In genomic region chr10:6409982-6410694, GRCh38 we compare ENCODE assay signal across 10 cellular contexts.
DNase-seq lines count a peak whose midpoint lies in the region; ATAC-seq, FAIRE-seq and TF ChIP-seq lines count a peak whose summit lies in the region.
"Had no signal": no experiment of that assay in that cellular context is flagged by ENCODE, and none has a peak within 500 bp of the region (broad histone marks: within the 10 kb centered on the region; RNA-seq: fewer than 3 reads in every experiment).

No MANE protein-coding gene starts in this region.

- H3K36me3 Mint-ChIP-seq in astrocyte (ENCODE audit: low read depth, unreplicated experiment) = no peaks in the 10 kb centered on the region

- H2AFZ ChIP-seq in astrocyte (ENCODE audit: low read depth, low read length) = no peak overlapping the region

- peaks cover 2% of the 10 kb centered on the region for H3K9me3 Mint-ChIP-seq in astrocyte (ENCODE audit: unreplicated experiment)

- no peaks in the 10 kb centered on the region for H3K9me3 ChIP-seq in astrocyte (ENCODE audit: insufficient read depth, low read depth, low read length)

- peak; percentile 57 for ATAC-seq in left lobe of liver

- H3K4me3 Mint-ChIP-seq in astrocyte (ENCODE audit: unreplicated experiment) = peak overlapping the region; percentile 23

- H3K4me1 Mint-ChIP-seq in astrocyte (ENCODE audit: low read depth, unreplicated experiment) = peaks cover 7% of the 10 kb centered on the region

- WGBS in urinary bladder = 28% methylated on average over 2 of the region's 2 CpGs

- H3K36me3 ChIP-seq in astrocyte (ENCODE audit: insufficient read depth, low read length) = no peaks in the 10 kb centered on the region
- no peaks in the 10 kb centered on the region for H3K36me3 ChIP-seq in urinary bladder (ENCODE audit: insufficient read depth)

- no peaks in the 10 kb centered on the region for H3K27me3 Mint-ChIP-seq in astrocyte (ENCODE audit: low read depth, unreplicated experiment)

- H3K79me2 ChIP-seq in astrocyte (ENCODE audit: insufficient read depth, low read length) = no peaks in the 10 kb centered on the region

- peak overlapping the region; percentile 76 for H3K27ac Mint-ChIP-seq in astrocyte (ENCODE audit: unreplicated experiment)

- H3K4me1 ChIP-seq in astrocyte (ENCODE audit: insufficient read depth, low read length) (peaks cover 5% of the 10 kb centered on the region), urinary bladder (ENCODE audit: insufficient read depth) (no peaks in the 10 kb centered on the region)

- peak overlapping the region; percentile 9 for H3K4me2 ChIP-seq in astrocyte (ENCODE audit: low read length)

- peak; percentile 47 for DNase-seq in activated naive CD4-positive, alpha-beta T cell treated with Interleukin-2 at 50 U/mL for 16 hours
- no peak for DNase-seq in activated naive CD4-positive, alpha-beta T cell treated with anti-CD3 and anti-CD28 coated beads, Interleukin-2, amount 50 U/mL, for 16 hours
- DNase-seq in astrocyte (ENCODE audit: low read depth) = peak; percentile 39
- DNase-seq in left lobe of liver (ENCODE audit: low spot score) = no peak
- no peak for DNase-seq in SKM-1 (lab: John Stamatoyannopoulos, UW; ENCODE audit: unreplicated experiment)
- DNase-seq in RKO (ENCODE audit: low spot score) = no peak
- no peak for DNase-seq in cortex of kidney (lab: John Stamatoyannopoulos, UW)

- peaks cover 4% of the 10 kb centered on the region for H3K27me3 ChIP-seq in astrocyte (ENCODE audit: insufficient read depth, low read length)

- no peaks in the 10 kb centered on the region for H4K20me1 ChIP-seq in astrocyte (ENCODE audit: insufficient read depth, low read length)

- H3K4me3 ChIP-seq in astrocyte (ENCODE audit: insufficient read depth, low read depth, low read length) (no peak overlapping the region), urinary bladder (ENCODE audit: low read depth, low read length) (no peak overlapping the region)
- H3K4me3 ChIP-seq: SK-N-MC had no signal

- FAIRE-seq in astrocyte (lab: Jason Lieb, UNC) = no peak
- FAIRE-seq: G401.6 had no signal

- TF ChIP-seq CTCF in astrocyte (IDR thresholded peaks at IDR 0.05; ENCODE audit: insufficient read depth, low read depth, low read length) = no peak

- H3K27ac ChIP-seq in astrocyte (ENCODE audit: low read depth, low read length) (no peak overlapping the region), urinary bladder (ENCODE audit: low read depth) (peak overlapping the region; percentile 74)
- H3K27ac ChIP-seq: SK-N-MC had no signal

- peak overlapping the region; percentile 1 for H3K9ac ChIP-seq in astrocyte (ENCODE audit: low read length)

Comparison
In these comparisons a context has a peak if more than half of its experiments do, and no peak if none do; other contexts are left out.
1. DNase-seq: peak in activated naive CD4-positive, alpha-beta T cell treated with Interleukin-2 at 50 U/mL for 16 hours (single experiment) and astrocyte (single experiment); none in activated naive CD4-positive, alpha-beta T cell treated with anti-CD3 and anti-CD28 coated beads, Interleukin-2, amount 50 U/mL, for 16 hours (single experiment), left lobe of liver (single experiment), SKM-1 (single experiment), RKO (single experiment) and cortex of kidney (single experiment).